In the genomic region with DNA sequence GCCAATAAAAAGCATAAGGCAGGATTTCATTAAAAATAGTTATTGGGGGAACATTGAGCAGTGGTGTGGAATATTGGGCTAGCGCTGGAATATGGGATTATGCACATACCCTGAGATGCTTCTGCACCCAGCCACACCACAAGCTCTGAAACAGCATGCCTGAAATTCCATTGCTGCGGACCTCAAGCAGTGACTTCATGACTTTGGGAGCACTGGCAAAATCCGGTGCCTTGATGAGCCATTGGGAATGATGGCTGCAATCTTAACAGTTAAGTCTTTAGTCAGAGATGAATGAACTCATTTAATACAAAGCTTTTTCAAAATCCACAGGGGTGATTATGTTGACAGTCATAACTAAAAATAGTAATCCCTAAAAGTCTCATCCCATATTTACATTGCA, we compare ENCODE assay signal across 14 cellular contexts.
"Had no signal": no experiment of that assay in that cellular context is flagged by ENCODE, and none has a peak within 500 bp of the region (broad histone marks: within the 10 kb centered on the region; RNA-seq: fewer than 3 reads in every experiment).

No MANE protein-coding gene starts in this region.

- H3K27ac Mint-ChIP-seq: effector memory CD8-positive, alpha-beta T cell; naive thymus-derived CD4-positive, alpha-beta T cell; stimulated activated memory B cell treated with anti-CD40 and anti-IgM and Interleukin-4, amounts not matched to agents 10 μg/mL and 1 μg/mL and 100 μg/mL, for 72 hours had no signal

- FAIRE-seq: pancreas had no signal

- H3K27me3 Mint-ChIP-seq: effector memory CD8-positive, alpha-beta T cell; naive thymus-derived CD4-positive, alpha-beta T cell; stimulated activated memory B cell treated with anti-CD40 and anti-IgM and Interleukin-4, amounts not matched to agents 10 μg/mL and 1 μg/mL and 100 μg/mL, for 72 hours had no signal

- H3K9me3 Mint-ChIP-seq: stimulated activated memory B cell treated with anti-CD40 and anti-IgM and Interleukin-4, amounts not matched to agents 10 μg/mL and 1 μg/mL and 100 μg/mL, for 72 hours had no signal

- DNase-seq: activated naive CD4-positive, alpha-beta T cell treated with Interleukin-2 at 50 U/mL for 16 hours; activated T-cell treated with anti-CD3 and anti-CD28 coated beads for 4 hours; anterior cingulate cortex; cerebellar nuclear complex; dermis blood vessel endothelial cell; effector memory CD8-positive, alpha-beta T cell; gastrocnemius medialis; islet precursor cell; naive thymus-derived CD4-positive, alpha-beta T cell; pancreas; T-helper 9 cell had no signal

- ATAC-seq: activated CD4-positive, CD25-positive, alpha-beta regulatory T cell treated with anti-CD3 and anti-CD28 coated beads, Interleukin-2, amount 50 U/mL, for 24 hours; effector memory CD8-positive, alpha-beta T cell; gastrocnemius medialis; left lobe of liver; naive thymus-derived CD4-positive, alpha-beta T cell; pancreas; stimulated activated memory B cell treated with anti-CD40 and anti-IgM and Interleukin-4, amounts not matched to agents 10 μg/mL and 1 μg/mL and 100 μg/mL, for 72 hours had no signal

- H3K4me1 Mint-ChIP-seq: naive thymus-derived CD4-positive, alpha-beta T cell; stimulated activated memory B cell treated with anti-CD40 and anti-IgM and Interleukin-4, amounts not matched to agents 10 μg/mL and 1 μg/mL and 100 μg/mL, for 72 hours had no signal

- H3K4me3 Mint-ChIP-seq: effector memory CD8-positive, alpha-beta T cell; naive thymus-derived CD4-positive, alpha-beta T cell; stimulated activated memory B cell treated with anti-CD40 and anti-IgM and Interleukin-4, amounts not matched to agents 10 μg/mL and 1 μg/mL and 100 μg/mL, for 72 hours had no signal
